Comparison of ENCODE assay signal across 15 cellular contexts in genomic region chr20:37200926-37201826, GRCh38. TPM values are rescaled to one million over a fixed set of nuclear protein-coding genes. Genes with fewer than 3 reads are reported as not detected.
A peak's percentile ranks its signal among the peaks of the same experiment; 100 is the strongest.
DNase-seq lines count a peak whose midpoint lies in the region; ATAC-seq, FAIRE-seq and TF ChIP-seq lines count a peak whose summit lies in the region.
"Had no signal": no experiment of that assay in that cellular context is flagged by ENCODE, and none has a peak within 500 bp of the region (broad histone marks: within the 10 kb centered on the region; RNA-seq: fewer than 3 reads in every experiment).

No MANE protein-coding gene starts in this region.

- H3K27ac ChIP-seq in HUES64 (ENCODE audit: low read depth, low read length), result peak overlapping the region; percentile 16; the same call in 1 of the 2 replicates
- no peak overlapping the region for H3K27ac ChIP-seq in K562 (ENCODE audit: extremely low read depth, low read depth, low read length)
- H3K27ac ChIP-seq in keratinocyte (ENCODE audit: control insufficient read depth, insufficient read depth, low read length), result peak overlapping the region; percentile 59
- peak overlapping the region; percentile 64 for H3K27ac ChIP-seq in subcutaneous abdominal adipose tissue (ENCODE audit: low read depth, low read length)
- H3K27ac ChIP-seq: parathyroid adenoma had no signal

- BruUV-seq in K562 (replicated peaks; lab: Mats Ljungman, UMichigan), result TSS peak; percentile 18

- no peak for TF ChIP-seq POLR2A in K562 (conservative IDR thresholded peaks at IDR 0.05)

- H3K9me3 ChIP-seq in HUES64 (ENCODE audit: insufficient read depth, low read depth, low read length) (no peaks in the 10 kb centered on the region), K562 (replicated peaks; ENCODE audit: control insufficient read depth, insufficient read depth, low read depth, low read length) (no peaks in the 10 kb centered on the region), keratinocyte (ENCODE audit: control insufficient read depth, low read depth, low read length) (no peaks in the 10 kb centered on the region), subcutaneous abdominal adipose tissue (ENCODE audit: control insufficient read depth in 5 of 5, low read length in 5 of 5) (no peaks in the 10 kb centered on the region)

- CTCF ChIA-PET in K562 (lab: Yijun Ruan, JAX; ENCODE audit: low intra/inter-chr PET ratio), result interaction anchor here (1.9 kb wide), 1 partner anchor 333 kb away, joined by 14 read pairs; no protein-coding TSS in a partner anchor

- dilution Hi-C loops in keratinocyte (cut with MboI; ENCODE audit: extremely low pct_ligation_motif_present, low sequenced_read_pairs), result loop anchor here (5.0 kb wide), 1 partner anchor 56 kb away; no protein-coding TSS in a partner anchor

- H3K4me1 ChIP-seq in HUES64 (ENCODE audit: insufficient read depth, low read length), result peaks cover 6% of the 10 kb centered on the region; the same call in 1 of the 2 replicates
- H3K4me1 ChIP-seq in K562 (replicated peaks in 1 of 2; ENCODE audit: control insufficient read depth in 2 of 2, insufficient read depth in 2 of 2, low read length in 2 of 2), result no peaks in the 10 kb centered on the region
- H3K4me1 ChIP-seq in keratinocyte (ENCODE audit: control insufficient read depth, extremely low read depth, insufficient read depth, low read length), result peaks cover 16% of the 10 kb centered on the region
- peaks cover 0 to 17% (median 5%) of the 10 kb centered on the region in 5 donors for H3K4me1 ChIP-seq in subcutaneous abdominal adipose tissue (ENCODE audit: control insufficient read depth in 5 of 5, insufficient read depth in 5 of 5, low read length in 5 of 5)

- POLR2A ChIA-PET in K562 (lab: Yijun Ruan, JAX), result interaction anchor here (1.2 kb wide), 1 partner anchor 12 kb away, joined by 4 read pairs; no protein-coding TSS in a partner anchor

- no peak for TF ChIP-seq CTCF in K562 (IDR thresholded peaks at IDR 0.05 in 2 of 3, conservative IDR thresholded peaks at IDR 0.05 in 1 of 3; ENCODE audit: insufficient read depth in 2 of 3, low read depth in 1 of 3, low read length in 3 of 3)
- no peak for TF ChIP-seq CTCF in keratinocyte (optimal IDR thresholded peaks at IDR 0.05 in 1 of 3, IDR thresholded peaks at IDR 0.05 in 1 of 3, conservative IDR thresholded peaks at IDR 0.05 in 1 of 3; ENCODE audit: extremely low read depth in 1 of 3, insufficient read depth in 2 of 3, low read length in 3 of 3)

- peaks cover 19% of the 10 kb centered on the region for H4K20me1 ChIP-seq in K562 (replicated peaks; ENCODE audit: control insufficient read depth, insufficient read depth, low read length)
- peaks cover 20% of the 10 kb centered on the region for H4K20me1 ChIP-seq in keratinocyte (ENCODE audit: control insufficient read depth, extremely low read depth, insufficient read depth, low read length)

- H3K27me3 ChIP-seq in HUES64 (ENCODE audit: insufficient read depth, low read length) (no peaks in the 10 kb centered on the region), K562 (ENCODE audit: control insufficient read depth in 2 of 2, insufficient read depth in 2 of 2, low read length in 2 of 2) (no peaks in the 10 kb centered on the region), keratinocyte (ENCODE audit: control insufficient read depth, extremely low read depth, insufficient read depth, low read length) (no peaks in the 10 kb centered on the region), subcutaneous abdominal adipose tissue (ENCODE audit: control insufficient read depth in 5 of 5, insufficient read depth in 4 of 5, low read length in 5 of 5) (no peaks in the 10 kb centered on the region)

- DNase-seq in K562 (ENCODE audit: extremely low read depth in 1 of 4, low spot score in 3 of 4) (no peak), keratinocyte (ENCODE audit: low read depth, low spot score) (no peak), DMS79 (lab: John Stamatoyannopoulos, UW) (no peak), HCEC 1CT (no peak), anterior cingulate cortex (lab: John Stamatoyannopoulos, UW) (no peak)
- DNase-seq in effector CD4-positive, alpha-beta T cell, result no peak
- DNase-seq: activated CD4-positive, alpha-beta T cell treated with anti-CD3 and anti-CD28 coated beads for 1 hour; activated T-cell treated with anti-CD3 and anti-CD28 coated beads for 4 hours; CD4-positive, CD25-positive, alpha-beta regulatory T cell; RPMI8226; T-helper 17 cell had no signal

- H2AFZ ChIP-seq in K562 (ENCODE audit: low read depth, low read length), result no peak overlapping the region
- no peak overlapping the region for H2AFZ ChIP-seq in keratinocyte (ENCODE audit: control insufficient read depth, low read length)
- H2AFZ ChIP-seq: parathyroid adenoma had no signal

- TF ChIP-seq EP300 in K562 (IDR thresholded peaks at IDR 0.05; ENCODE audit: low read length), result no peak

- no peak for TF ChIP-seq RAD21 in K562 (CRISPR knock-in tag; conservative IDR thresholded peaks at IDR 0.05 in 1 of 2, IDR thresholded peaks at IDR 0.05 in 1 of 2)

- intact Hi-C loops in K562 (cut with micrococcal nuclease), result no loop called here

- whole genome bisulfite sequencing in HUES64, result 96% methylated on average over 12 of the region's 13 CpGs
- 95% methylated on average over 13 of the region's 13 CpGs for WGBS in K562 (ENCODE audit: insufficient coverage, low coverage, missing lambda C conversion rate)

- H3K36me3 ChIP-seq in HUES64 (ENCODE audit: insufficient read depth, low read length) (peaks cover 95% of the 10 kb centered on the region), K562 (ENCODE audit: control insufficient read depth, insufficient read depth, low read length) (peaks cover 97% of the 10 kb centered on the region), keratinocyte (ENCODE audit: control insufficient read depth in 2 of 2, extremely low read depth in 1 of 2, insufficient read depth in 2 of 2, low read length in 2 of 2) (peaks cover 27 to 37% of the 10 kb centered on the region in 2 experiments), subcutaneous abdominal adipose tissue (ENCODE audit: control insufficient read depth in 5 of 5, insufficient read depth in 5 of 5, low read length in 5 of 5) (peaks cover 14 to 62% (median 51%) of the 10 kb centered on the region in 5 donors)

- H3K4me2 ChIP-seq in K562 (ENCODE audit: insufficient read depth, low read length) (no peak overlapping the region), keratinocyte (ENCODE audit: control insufficient read depth, extremely low read depth, insufficient read depth, low read depth, low read length) (no peak overlapping the region)

- in situ Hi-C loops in K562 (cut with MboI), result no loop called here

- no peaks in the 10 kb centered on the region for H3K9me1 ChIP-seq in K562 (ENCODE audit: control insufficient read depth, insufficient read depth, low read length)
- H3K9me1 ChIP-seq in keratinocyte (ENCODE audit: control insufficient read depth, extremely low read depth, insufficient read depth, low read length), result no peaks in the 10 kb centered on the region

- FAIRE-seq in K562 (lab: Jason Lieb, UNC), result no peak
- no peak for FAIRE-seq in keratinocyte (lab: Jason Lieb, UNC)
- FAIRE-seq: GM12892 had no signal

- no peak overlapping the region for H3K4me3 ChIP-seq in HUES64 (ENCODE audit: low read length)
- no peak overlapping the region for H3K4me3 ChIP-seq in K562
- H3K4me3 ChIP-seq in keratinocyte (ENCODE audit: control insufficient read depth in 2 of 3, extremely low read depth in 1 of 3, insufficient read depth in 2 of 3, low read depth in 1 of 3, low read length in 3 of 3), result no peak overlapping the region
- H3K4me3 ChIP-seq in subcutaneous abdominal adipose tissue (ENCODE audit: low read depth in 1 of 5, low read length in 5 of 5), result no peak overlapping the region

- no peak overlapping the region for H3K9ac ChIP-seq in HUES64 (ENCODE audit: low read depth, low read length)
- H3K9ac ChIP-seq in K562 (ENCODE audit: insufficient read depth in 1 of 2, low read depth in 2 of 2, low read length in 2 of 2), result no peak overlapping the region
- H3K9ac ChIP-seq in keratinocyte (ENCODE audit: control insufficient read depth, extremely low read depth, insufficient read depth, low read length), result no peak overlapping the region
- H3K9ac ChIP-seq in subcutaneous abdominal adipose tissue (ENCODE audit: low read length in 5 of 5), result no peak overlapping the region
- H3K9ac ChIP-seq: parathyroid adenoma had no signal

- peaks cover 40% of the 10 kb centered on the region for H3K79me2 ChIP-seq in K562 (ENCODE audit: control insufficient read depth, insufficient read depth, low read length)
- H3K79me2 ChIP-seq in keratinocyte (ENCODE audit: control insufficient read depth, insufficient read depth, low read length), result peaks cover 45% of the 10 kb centered on the region

- ATAC-seq in K562, result no peak
- ATAC-seq: T-helper 17 cell had no signal

RNA-seq across cellular contexts. Expression of gene MROH8, which starts 21.8 kb away (rescaled TPM):
- polyA plus RNA-seq in HUES64 (2013, experiment 1 of 2), result 0.60 TPM
- 0.95 TPM for polyA plus RNA-seq in HUES64 (2013, experiment 2 of 2)
- 1.4 and 3.1 TPM in 2 replicates for total RNA-seq in K562 (2011; cell fraction: chromatin; rRNA removed; ENCODE audit: low replicate concordance)
- total RNA-seq in K562 (2011; cell fraction: nucleolus; rRNA removed), result 0.92 and 1.3 TPM in 2 replicates
- 0.46 and 0.95 TPM in 2 replicates for total RNA-seq in K562 (2011; cell fraction: nucleoplasm; rRNA removed)
- 0.90 and 1.00 TPM in 2 replicates for total RNA-seq in K562 (2014; rRNA removed)
- total RNA-seq in K562 (2014; rRNA removed; fragmentation: Illumina TruSeq; extraction: Trizol), result 0.67 and 1.1 TPM in 2 replicates
- 0.68 and 0.76 TPM in 2 replicates for total RNA-seq in K562 (2015; rRNA removed; fragmentation: Illumina TruSeq; extraction: Trizol)
- 0.78 and 0.85 TPM in 2 replicates for total RNA-seq in K562 (2021)
- polyA plus RNA-seq in K562 (2011; rRNA removed), result 0.50 and 1.0 TPM in 2 replicates
- 0.60 and 1.0 TPM in 2 replicates for polyA plus RNA-seq in K562 (2011; cell fraction: cytosol; rRNA removed)
- 1.1 TPM in 2 replicates for polyA plus RNA-seq in K562 (2011; cell fraction: nucleus; rRNA removed)
- polyA plus RNA-seq in K562 (2012), result 0.62 and 0.81 TPM in 2 replicates
- 1.1 and 1.5 TPM in 2 replicates for polyA plus RNA-seq in K562 (2014; fragmentation: Illumina TruSeq; extraction: Trizol)
- polyA plus RNA-seq in K562 (2014; fragmentation: Nextera tagmentation; extraction: Ambion mirVana), result under 1 TPM; 0.21 to 0.41 TPM
- polyA plus RNA-seq in K562 (2014; rRNA removed), result 1.2 and 1.5 TPM in 2 replicates
- polyA minus RNA-seq in K562 (2011; rRNA and poly(A)+ RNA removed), result 1.2 and 1.7 TPM in 2 replicates
- 0.86 TPM in 1 of 2 replicates, not detected in the other for polyA minus RNA-seq in K562 (2011; cell fraction: cytosol; rRNA and poly(A)+ RNA removed)
- 0.40 and 2.1 TPM in 2 replicates for polyA minus RNA-seq in K562 (2011; cell fraction: nucleus; rRNA and poly(A)+ RNA removed)
- 0.39 to 0.73 TPM (median 0.46 TPM) in 3 replicates for polyA plus RNA-seq in keratinocyte
- polyA plus RNA-seq in keratinocyte (2011; ENCODE audit: low read depth), result not detected
- polyA plus RNA-seq in keratinocyte (2011; cell fraction: cytosol; rRNA removed), result 0.12 and 0.52 TPM in 2 replicates
- 0.24 and 0.97 TPM in 2 replicates for polyA plus RNA-seq in keratinocyte (2011; cell fraction: nucleus; rRNA removed)
- polyA plus RNA-seq in keratinocyte (2012; ENCODE audit: low replicate concordance), result 0.19 and 0.20 TPM in 2 replicates
- polyA minus RNA-seq in keratinocyte, result 0.26 to 1.0 TPM (median 0.30 TPM) in 3 replicates
- polyA minus RNA-seq in keratinocyte (2011; cell fraction: cytosol; rRNA and poly(A)+ RNA removed), result not detected
- polyA minus RNA-seq in keratinocyte (2011; cell fraction: nucleus; rRNA and poly(A)+ RNA removed), result 0.21 and 1.0 TPM in 2 replicates

RNA-seq across cellular contexts. Expression of gene RPN2, which starts 22.0 kb away (rescaled TPM):
- polyA plus RNA-seq in HUES64 (2013, experiment 1 of 2), result 206 TPM
- 219 TPM for polyA plus RNA-seq in HUES64 (2013, experiment 2 of 2)
- 199 and 338 TPM in 2 replicates for total RNA-seq in K562 (2011; cell fraction: chromatin; rRNA removed; ENCODE audit: low replicate concordance)
- 617 and 635 TPM in 2 replicates for total RNA-seq in K562 (2011; cell fraction: nucleolus; rRNA removed)
- total RNA-seq in K562 (2011; cell fraction: nucleoplasm; rRNA removed), result 415 and 481 TPM in 2 replicates
- total RNA-seq in K562 (2014; rRNA removed), result 168 and 219 TPM in 2 replicates
- total RNA-seq in K562 (2014; rRNA removed; fragmentation: Illumina TruSeq; extraction: Trizol), result 255 and 266 TPM in 2 replicates
- total RNA-seq in K562 (2015; rRNA removed; fragmentation: Illumina TruSeq; extraction: Trizol), result 334 and 390 TPM in 2 replicates
- total RNA-seq in K562 (2021), result 235 and 236 TPM in 2 replicates
- 421 and 458 TPM in 2 replicates for polyA plus RNA-seq in K562 (2011; rRNA removed)
- 436 and 437 TPM in 2 replicates for polyA plus RNA-seq in K562 (2011; cell fraction: cytosol; rRNA removed)
- 243 and 268 TPM in 2 replicates for polyA plus RNA-seq in K562 (2011; cell fraction: nucleus; rRNA removed)
- polyA plus RNA-seq in K562 (2012), result 288 and 388 TPM in 2 replicates
- polyA plus RNA-seq in K562 (2014; fragmentation: Illumina TruSeq; extraction: Trizol), result 325 TPM in 2 replicates
- polyA plus RNA-seq in K562 (2014; fragmentation: Nextera tagmentation; extraction: Ambion mirVana), result 100 to 1,000 TPM; 487 to 548 TPM
- polyA plus RNA-seq in K562 (2014; rRNA removed), result 186 and 201 TPM in 2 replicates
- 373 and 436 TPM in 2 replicates for polyA minus RNA-seq in K562 (2011; rRNA and poly(A)+ RNA removed)
- 302 and 328 TPM in 2 replicates for polyA minus RNA-seq in K562 (2011; cell fraction: cytosol; rRNA and poly(A)+ RNA removed)
- 75.8 and 117 TPM in 2 replicates for polyA minus RNA-seq in K562 (2011; cell fraction: nucleus; rRNA and poly(A)+ RNA removed)
- 220 to 325 TPM (median 257 TPM) in 3 replicates for polyA plus RNA-seq in keratinocyte
- 168 TPM for polyA plus RNA-seq in keratinocyte (2011; ENCODE audit: low read depth)
- polyA plus RNA-seq in keratinocyte (2011; cell fraction: cytosol; rRNA removed), result 122 and 162 TPM in 2 replicates
- 306 and 307 TPM in 2 replicates for polyA plus RNA-seq in keratinocyte (2011; cell fraction: nucleus; rRNA removed)
- polyA plus RNA-seq in keratinocyte (2012; ENCODE audit: low replicate concordance), result 106 and 153 TPM in 2 replicates
- 173 to 338 TPM (median 256 TPM) in 3 replicates for polyA minus RNA-seq in keratinocyte
- 257 TPM for polyA minus RNA-seq in keratinocyte (2011; cell fraction: cytosol; rRNA and poly(A)+ RNA removed)
- 175 and 214 TPM in 2 replicates for polyA minus RNA-seq in keratinocyte (2011; cell fraction: nucleus; rRNA and poly(A)+ RNA removed)
